Comparison of ENCODE assay signal across 14 cellular contexts in the genomic region with DNA sequence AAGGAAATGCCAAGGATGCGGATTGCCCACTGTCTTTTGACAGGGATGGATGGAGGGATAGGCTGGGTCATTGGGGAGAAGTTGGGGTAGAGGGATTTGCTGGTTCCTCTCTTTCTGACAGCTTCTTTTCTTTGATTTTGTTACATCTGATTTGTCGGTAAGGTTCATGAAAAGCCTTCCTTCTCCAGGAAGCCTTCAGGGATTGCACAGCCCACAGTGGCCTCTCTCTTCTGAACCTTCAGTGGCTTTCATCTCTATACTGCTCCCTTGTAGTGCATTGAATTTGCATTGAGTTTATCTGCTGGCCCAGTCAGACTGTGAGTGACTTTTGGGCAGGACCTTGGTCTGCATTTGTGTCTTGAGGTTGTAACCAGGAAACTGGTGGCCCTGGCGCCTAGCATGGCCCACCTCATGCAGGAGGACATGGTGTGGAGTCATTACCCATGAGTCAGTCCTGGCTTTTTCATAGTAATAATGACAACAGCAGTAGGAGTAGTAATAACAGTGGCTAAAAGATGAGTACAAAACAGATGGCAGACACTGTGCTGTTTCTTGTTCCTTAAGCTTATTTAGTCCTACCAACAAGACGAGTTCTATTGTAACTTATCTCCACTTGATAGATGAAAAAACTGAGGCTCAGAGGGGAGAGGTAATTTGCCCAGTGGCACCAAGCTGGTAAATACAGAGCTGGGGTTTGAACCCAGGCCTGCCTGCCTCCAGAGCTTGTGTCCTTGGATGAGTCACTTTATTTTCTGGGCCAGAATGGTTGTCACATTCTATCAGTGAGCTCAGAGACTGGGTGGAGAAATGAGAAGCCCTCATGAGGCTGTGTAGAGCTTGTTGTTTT. TPM values are rescaled to one million over a fixed set of nuclear protein-coding genes. Genes with fewer than 3 reads are reported as not detected.
A peak's percentile ranks its signal among the peaks of the same experiment; 100 is the strongest.
DNase-seq lines count a peak whose midpoint lies in the region; ATAC-seq, FAIRE-seq and TF ChIP-seq lines count a peak whose summit lies in the region.
"Had no signal": no experiment of that assay in that cellular context is flagged by ENCODE, and none has a peak within 500 bp of the region (broad histone marks: within the 10 kb centered on the region; RNA-seq: fewer than 3 reads in every experiment).

No MANE protein-coding gene starts in this region.

- peak overlapping the region; percentile 75 for H3K9ac ChIP-seq in astrocyte (ENCODE audit: low read length)

- H3K4me1 Mint-ChIP-seq in astrocyte (ENCODE audit: low read depth, unreplicated experiment), result peaks cover 6% of the 10 kb centered on the region
- H3K4me1 Mint-ChIP-seq in CD8-positive, alpha-beta memory T cell, result no peaks in the 10 kb centered on the region

- ATAC-seq in lower lobe of right lung, result peak in 1 of 2 donors; percentile 39
- ATAC-seq in HG02623 (IDR thresholded peaks at IDR 0.05; ENCODE audit: unreplicated experiment), result no peak
- ATAC-seq in GM21360 (IDR thresholded peaks at IDR 0.05; ENCODE audit: unreplicated experiment), result no peak

- TF ChIP-seq CTCF in A673 (conservative IDR thresholded peaks at IDR 0.05; ENCODE audit: low read depth, low read length), result no peak
- no peak for TF ChIP-seq CTCF in astrocyte (IDR thresholded peaks at IDR 0.05; ENCODE audit: insufficient read depth, low read depth, low read length)
- TF ChIP-seq CTCF in lower lobe of right lung (IDR thresholded peaks at IDR 0.05), result no peak

- intact Hi-C loops in A673 (cut with micrococcal nuclease; ENCODE audit: unreplicated experiment) (no loop called here), lower lobe of right lung (cut with DNase I) (no loop called here)

- peaks cover 11% of the 10 kb centered on the region for H3K79me2 ChIP-seq in astrocyte (ENCODE audit: insufficient read depth, low read length)

- peaks cover 17% of the 10 kb centered on the region for H3K27me3 Mint-ChIP-seq in astrocyte (ENCODE audit: low read depth, unreplicated experiment)
- H3K27me3 Mint-ChIP-seq in CD8-positive, alpha-beta memory T cell, result peaks cover 4 to 14% of the 10 kb centered on the region in 2 donors

- no peaks in the 10 kb centered on the region for H3K9me3 ChIP-seq in A673 (ENCODE audit: low read depth, low read length, poor library complexity, severe bottlenecking)
- H3K9me3 ChIP-seq in astrocyte (ENCODE audit: insufficient read depth, low read depth, low read length), result no peaks in the 10 kb centered on the region
- no peaks in the 10 kb centered on the region for H3K9me3 ChIP-seq in lower lobe of right lung
- no peaks in the 10 kb centered on the region for H3K9me3 ChIP-seq in CD8-positive, alpha-beta memory T cell (ENCODE audit: low read length)

- H3K4me3 ChIP-seq in A673 (ENCODE audit: low read depth, low read length, poor library complexity, severe bottlenecking) (no peak overlapping the region), astrocyte (ENCODE audit: insufficient read depth, low read depth, low read length) (no peak overlapping the region), lower lobe of right lung (peak overlapping the region; percentile 25)
- no peak overlapping the region for H3K4me3 ChIP-seq in CD8-positive, alpha-beta memory T cell (ENCODE audit: low read length)
- H3K4me3 ChIP-seq: PC-9 had no signal

- POLR2A ChIA-PET in A673 (lab: Charles Lee; ENCODE audit: low non-redundant PET), result no interaction called here
- POLR2A ChIA-PET in CD8-positive, alpha-beta memory T cell (lab: Charles Lee), result no interaction called here

- no TSS peak for BruUV-seq in A673 (replicated peaks; lab: Mats Ljungman, UMichigan)

- peak; percentile 72 for FAIRE-seq in astrocyte (lab: Jason Lieb, UNC)
- FAIRE-seq: GM18507, keratinocyte had no signal

- no peak overlapping the region for H3K4me3 Mint-ChIP-seq in astrocyte (ENCODE audit: unreplicated experiment)
- H3K4me3 Mint-ChIP-seq in CD8-positive, alpha-beta memory T cell, result no peak overlapping the region
- H3K4me3 Mint-ChIP-seq: activated naive CD4-positive, alpha-beta T cell treated with anti-CD3 and anti-CD28 coated beads for 36 hours; WTC11 had no signal

- H3K36me3 Mint-ChIP-seq in astrocyte (ENCODE audit: low read depth, unreplicated experiment), result peaks cover 6% of the 10 kb centered on the region
- H3K36me3 Mint-ChIP-seq in CD8-positive, alpha-beta memory T cell, result no peaks in the 10 kb centered on the region
- H3K36me3 Mint-ChIP-seq: WTC11 had no signal

- H3K27ac ChIP-seq in A673 (ENCODE audit: low read depth, low read length, poor library complexity, severe bottlenecking) (peak overlapping the region; percentile 48), astrocyte (ENCODE audit: low read depth, low read length) (peak overlapping the region; percentile 28), lower lobe of right lung (no peak overlapping the region)
- no peak overlapping the region for H3K27ac ChIP-seq in CD8-positive, alpha-beta memory T cell (ENCODE audit: low read depth, low read length)
- H3K27ac ChIP-seq: PC-9 had no signal

- no peaks in the 10 kb centered on the region for H3K27me3 ChIP-seq in A673 (replicated peaks; ENCODE audit: insufficient read depth, low read depth, low read length, poor library complexity)
- no peaks in the 10 kb centered on the region for H3K27me3 ChIP-seq in astrocyte (ENCODE audit: insufficient read depth, low read length)
- no peaks in the 10 kb centered on the region for H3K27me3 ChIP-seq in lower lobe of right lung (ENCODE audit: low read depth)
- no peaks in the 10 kb centered on the region for H3K27me3 ChIP-seq in CD8-positive, alpha-beta memory T cell (ENCODE audit: insufficient read depth, low read length, poor library complexity, severe bottlenecking)

- CTCF ChIA-PET in A673 (lab: Charles Lee), result no interaction called here
- CTCF ChIA-PET in CD8-positive, alpha-beta memory T cell (lab: Charles Lee), result no interaction called here

- peaks cover 9% of the 10 kb centered on the region for H3K36me3 ChIP-seq in A673 (ENCODE audit: insufficient read depth, low read length, poor library complexity, severe bottlenecking)
- H3K36me3 ChIP-seq in astrocyte (ENCODE audit: insufficient read depth, low read length), result no peaks in the 10 kb centered on the region
- H3K36me3 ChIP-seq in lower lobe of right lung, result peaks cover 3% of the 10 kb centered on the region
- H3K36me3 ChIP-seq in CD8-positive, alpha-beta memory T cell (ENCODE audit: insufficient read depth, low read length), result no peaks in the 10 kb centered on the region

- H3K4me1 ChIP-seq in A673 (ENCODE audit: insufficient read depth, low read length, poor library complexity, severe bottlenecking), result peaks cover 13% of the 10 kb centered on the region
- peaks cover 25% of the 10 kb centered on the region for H3K4me1 ChIP-seq in astrocyte (ENCODE audit: insufficient read depth, low read length)
- H3K4me1 ChIP-seq in lower lobe of right lung, result peaks cover 62% of the 10 kb centered on the region
- H3K4me1 ChIP-seq in CD8-positive, alpha-beta memory T cell (ENCODE audit: insufficient read depth, low read length), result no peaks in the 10 kb centered on the region

- no peak overlapping the region for H3K27ac Mint-ChIP-seq in astrocyte (ENCODE audit: unreplicated experiment)
- no peak overlapping the region for H3K27ac Mint-ChIP-seq in CD8-positive, alpha-beta memory T cell
- H3K27ac Mint-ChIP-seq: activated naive CD4-positive, alpha-beta T cell treated with anti-CD3 and anti-CD28 coated beads for 36 hours had no signal

- H3K9me3 Mint-ChIP-seq in astrocyte (ENCODE audit: unreplicated experiment), result peaks cover 1% of the 10 kb centered on the region
- H3K9me3 Mint-ChIP-seq in CD8-positive, alpha-beta memory T cell, result no peaks in the 10 kb centered on the region
- H3K9me3 Mint-ChIP-seq: activated naive CD4-positive, alpha-beta T cell treated with anti-CD3 and anti-CD28 coated beads for 36 hours; WTC11 had no signal

- peaks cover 5% of the 10 kb centered on the region for H4K20me1 ChIP-seq in astrocyte (ENCODE audit: insufficient read depth, low read length)

- H3K4me2 ChIP-seq in astrocyte (ENCODE audit: low read length), result peak overlapping the region; percentile 83
- H3K4me2 ChIP-seq: PC-9 had no signal

- H2AFZ ChIP-seq in astrocyte (ENCODE audit: low read depth, low read length), result no peak overlapping the region
- H2AFZ ChIP-seq: PC-9 had no signal

- no peak for DNase-seq in A673 (ENCODE audit: low spot score)
- peak; percentile 39 for DNase-seq in HCEC 1CT
- DNase-seq in astrocyte (ENCODE audit: low read depth), result peak; percentile 67
- no peak for DNase-seq in lower lobe of right lung
- DNase-seq in CD8-positive, alpha-beta memory T cell, result no peak
- no peak for DNase-seq in NCI-H1048 (lab: John Stamatoyannopoulos, UW)
- DNase-seq: activated naive CD4-positive, alpha-beta T cell treated with anti-CD3 and anti-CD28 coated beads for 36 hours; effector memory CD4-positive, alpha-beta T cell had no signal

RNA-seq across cellular contexts. Expression of a gene that starts 28.4 kb away (rescaled TPM):
- total RNA-seq in A673 (2021) (50.1 and 63.9 TPM in 2 replicates), astrocyte (2.7 and 4.0 TPM in 2 replicates), lower lobe of right lung (159 TPM)
- under 1 TPM; 0.04 to 0.26 TPM for total RNA-seq in CD8-positive, alpha-beta memory T cell
- polyA plus RNA-seq in CD8-positive, alpha-beta memory T cell, result not detected

Comparison
In these comparisons a context has a peak if more than half of its experiments do, and no peak if none do; other contexts are left out.
1. DNase-seq: peak in HCEC 1CT (single experiment) and astrocyte (single experiment); none in A673 (single experiment), lower lobe of right lung (single experiment), CD8-positive, alpha-beta memory T cell (0 of 5) and NCI-H1048 (single experiment).
2. H3K27ac ChIP-seq: peak in A673 (single experiment) and astrocyte (single experiment); none in lower lobe of right lung (single experiment) and CD8-positive, alpha-beta memory T cell (single experiment).
3. RNA of a gene that starts 28.4 kb away (total RNA-seq): 159 TPM in lower lobe of right lung (single experiment) and 50.1 to 63.9 TPM in A673; 2.7 to 4.0 TPM in astrocyte and 0.04 to 0.26 TPM in CD8-positive, alpha-beta memory T cell; every median in the first group is over 10 times any median in the second.